Comparison of ENCODE assay signal across 29 cellular contexts in genomic region chr11:62716206-62716605, GRCh38. TPM values are rescaled to one million over a fixed set of nuclear protein-coding genes. Genes with fewer than 3 reads are reported as not detected.
DNase-seq lines count a peak whose midpoint lies in the region; ATAC-seq and TF ChIP-seq lines count a peak whose summit lies in the region.
"Had no signal": no experiment of that assay in that cellular context is flagged by ENCODE, and none has a peak within 500 bp of the region (broad histone marks: within the 10 kb centered on the region; RNA-seq: fewer than 3 reads in every experiment).

No MANE protein-coding gene starts in this region.

- peaks cover 79% of the 10 kb centered on the region for H3K4me1 Mint-ChIP-seq in activated CD8-positive, alpha-beta memory T cell treated with anti-CD3 and anti-CD28 coated beads, Interleukin-2, amount 10 ng/mL, durations not matched to agents 7 days and 5 days
- H3K4me1 Mint-ChIP-seq in GM23338 (peaks cover 47% of the 10 kb centered on the region), neural progenitor cell (no peaks in the 10 kb centered on the region)
- peaks cover 71% of the 10 kb centered on the region for H3K4me1 Mint-ChIP-seq in activated CD8-positive, alpha-beta T cell treated with anti-CD3 and anti-CD28 coated beads, Interleukin-2, amount 10 ng/mL, durations not matched to agents 7 days and 5 days (ENCODE audit: low read depth)

- peaks cover 64% of the 10 kb centered on the region for H3F3A ChIP-seq in GM23338 (replicated peaks; ENCODE audit: low read depth)
- H3F3A ChIP-seq in neural progenitor cell (ENCODE audit: low read depth), result peaks cover 79% of the 10 kb centered on the region

- H3K27me3 ChIP-seq in GM23338 (ENCODE audit: insufficient read depth) (no peaks in the 10 kb centered on the region), neural progenitor cell (no peaks in the 10 kb centered on the region)
- H3K27me3 ChIP-seq: heart right ventricle, MG63, transverse colon had no signal

- peaks cover 3% of the 10 kb centered on the region; the same call in 1 of the 2 replicates for H3K4me1 ChIP-seq in GM23338 (ENCODE audit: insufficient read depth)
- no peaks in the 10 kb centered on the region for H3K4me1 ChIP-seq in neural progenitor cell

- POLR2A ChIA-PET in activated CD8-positive, alpha-beta T cell treated with anti-CD3 and anti-CD28 coated beads, Interleukin-2, amount 10 ng/mL, durations not matched to agents 7 days and 5 days (lab: Charles Lee), result interaction anchor here (0.9 to 11.7 kb wide), 3 partner anchors 10 to 125 kb away, joined by 3 to 123 read pairs (median 4); partner anchors contain the start of genes C11orf98, CSKMT, HNRNPUL2 and TTC9C

- H3K9me3 Mint-ChIP-seq in activated CD8-positive, alpha-beta memory T cell treated with anti-CD3 and anti-CD28 coated beads, Interleukin-2, amount 10 ng/mL, durations not matched to agents 7 days and 5 days (ENCODE audit: low read depth), result no peaks in the 10 kb centered on the region
- H3K9me3 Mint-ChIP-seq in GM23338 (no peaks in the 10 kb centered on the region), neural progenitor cell (no peaks in the 10 kb centered on the region)
- H3K9me3 Mint-ChIP-seq in activated CD8-positive, alpha-beta T cell treated with anti-CD3 and anti-CD28 coated beads, Interleukin-2, amount 10 ng/mL, durations not matched to agents 7 days and 5 days (ENCODE audit: insufficient read depth), result no peaks in the 10 kb centered on the region
- H3K9me3 Mint-ChIP-seq: central memory CD8-positive, alpha-beta T cell; memory B cell had no signal

- H3K36me3 Mint-ChIP-seq in activated CD8-positive, alpha-beta memory T cell treated with anti-CD3 and anti-CD28 coated beads, Interleukin-2, amount 10 ng/mL, durations not matched to agents 7 days and 5 days, result peaks cover 76% of the 10 kb centered on the region
- H3K36me3 Mint-ChIP-seq in GM23338 (ENCODE audit: low read depth) (peaks cover 95% of the 10 kb centered on the region), neural progenitor cell (peaks cover 61% of the 10 kb centered on the region)
- H3K36me3 Mint-ChIP-seq in activated CD8-positive, alpha-beta T cell treated with anti-CD3 and anti-CD28 coated beads, Interleukin-2, amount 10 ng/mL, durations not matched to agents 7 days and 5 days (ENCODE audit: low read depth), result peaks cover 89% of the 10 kb centered on the region

- H3K27ac ChIP-seq in GM23338 (ENCODE audit: low read depth) (no peak overlapping the region), neural progenitor cell (peak overlapping the region; percentile 53)
- H3K27ac ChIP-seq: GM23248, heart right ventricle, transverse colon had no signal

- no peaks in the 10 kb centered on the region for H3K9me3 ChIP-seq in neural progenitor cell (ENCODE audit: low read depth)
- H3K9me3 ChIP-seq: heart right ventricle, MG63, SK-N-SH, transverse colon had no signal

- H3K4me3 ChIP-seq in GM23338 (no peak overlapping the region), neural progenitor cell (no peak overlapping the region)
- H3K4me3 ChIP-seq: GM23248, heart right ventricle, MG63, transverse colon had no signal

- ATAC-seq in activated CD8-positive, alpha-beta memory T cell treated with anti-CD3 and anti-CD28 coated beads, Interleukin-2, amount 10 ng/mL, durations not matched to agents 7 days and 5 days, result no peak
- no peak for ATAC-seq in GM23338
- ATAC-seq in activated CD8-positive, alpha-beta T cell treated with anti-CD3 and anti-CD28 coated beads, Interleukin-2, amount 10 ng/mL, durations not matched to agents 7 days and 5 days, result no peak
- ATAC-seq: activated CD4-positive, CD25-positive, alpha-beta regulatory T cell treated with anti-CD3 and anti-CD28 coated beads, Interleukin-2, amount 50 U/mL, for 24 hours; heart right ventricle; left colon had no signal

- H3K9ac ChIP-seq in neural progenitor cell, result no peak overlapping the region
- H3K9ac ChIP-seq: GM23248, SK-N-SH had no signal

- H4K20me1 ChIP-seq in GM23338 (replicated peaks; ENCODE audit: insufficient read depth) (peaks cover 21% of the 10 kb centered on the region), neural progenitor cell (ENCODE audit: low read depth) (peaks cover 11% of the 10 kb centered on the region)

- no peaks in the 10 kb centered on the region for H3K27me3 Mint-ChIP-seq in activated CD8-positive, alpha-beta memory T cell treated with anti-CD3 and anti-CD28 coated beads, Interleukin-2, amount 10 ng/mL, durations not matched to agents 7 days and 5 days
- H3K27me3 Mint-ChIP-seq in GM23338 (ENCODE audit: insufficient read depth, low read depth, poor library complexity) (no peaks in the 10 kb centered on the region), neural progenitor cell (ENCODE audit: insufficient read depth, low read depth) (peaks cover 2% of the 10 kb centered on the region)
- H3K27me3 Mint-ChIP-seq in activated CD8-positive, alpha-beta T cell treated with anti-CD3 and anti-CD28 coated beads, Interleukin-2, amount 10 ng/mL, durations not matched to agents 7 days and 5 days (ENCODE audit: low read depth), result no peaks in the 10 kb centered on the region
- H3K27me3 Mint-ChIP-seq: central memory CD8-positive, alpha-beta T cell; memory B cell had no signal

- H3K27ac Mint-ChIP-seq in activated CD8-positive, alpha-beta memory T cell treated with anti-CD3 and anti-CD28 coated beads, Interleukin-2, amount 10 ng/mL, durations not matched to agents 7 days and 5 days, result peak overlapping the region; percentile 45
- H3K27ac Mint-ChIP-seq in GM23338 (peak overlapping the region; percentile 24; the same call in 1 of the 2 replicates), neural progenitor cell (no peak overlapping the region)
- H3K27ac Mint-ChIP-seq in activated CD8-positive, alpha-beta T cell treated with anti-CD3 and anti-CD28 coated beads, Interleukin-2, amount 10 ng/mL, durations not matched to agents 7 days and 5 days, result peak overlapping the region; percentile 40

- H3K4me2 ChIP-seq in GM23338 (no peak overlapping the region), neural progenitor cell (no peak overlapping the region)
- H3K4me2 ChIP-seq: SK-N-SH had no signal

- peaks cover 34% of the 10 kb centered on the region for H3K79me2 ChIP-seq in GM23338 (replicated peaks; ENCODE audit: insufficient read depth)
- peaks cover 48% of the 10 kb centered on the region for H3K79me2 ChIP-seq in neural progenitor cell (ENCODE audit: low read depth)

- no peak overlapping the region for H2AFZ ChIP-seq in GM23338
- H2AFZ ChIP-seq in neural progenitor cell (replicated peaks), result no peak overlapping the region
- H2AFZ ChIP-seq: GM23248 had no signal

- no peak overlapping the region for H3K4me3 Mint-ChIP-seq in activated CD8-positive, alpha-beta memory T cell treated with anti-CD3 and anti-CD28 coated beads, Interleukin-2, amount 10 ng/mL, durations not matched to agents 7 days and 5 days
- H3K4me3 Mint-ChIP-seq in GM23338 (no peak overlapping the region; the same call in 2 of the 3 replicates), neural progenitor cell (no peak overlapping the region)
- no peak overlapping the region for H3K4me3 Mint-ChIP-seq in activated CD8-positive, alpha-beta T cell treated with anti-CD3 and anti-CD28 coated beads, Interleukin-2, amount 10 ng/mL, durations not matched to agents 7 days and 5 days
- H3K4me3 Mint-ChIP-seq: central memory CD8-positive, alpha-beta T cell; memory B cell had no signal

- no peak for TF ChIP-seq CTCF in GM23338 (conservative IDR thresholded peaks at IDR 0.05; ENCODE audit: low read depth in 2 of 2)
- TF ChIP-seq CTCF in neural progenitor cell (IDR thresholded peaks at IDR 0.05), result no peak

- CTCF ChIA-PET in activated CD8-positive, alpha-beta memory T cell treated with anti-CD3 and anti-CD28 coated beads, Interleukin-2, amount 10 ng/mL, durations not matched to agents 7 days and 5 days (lab: Charles Lee), result interaction anchor here (1.0 to 2.3 kb wide), 4 partner anchors 9 to 105 kb away, joined by 3 to 8 read pairs (median 4); partner anchors contain the start of genes BSCL2, GNG3 and HNRNPUL2
- CTCF ChIA-PET in activated CD8-positive, alpha-beta T cell treated with anti-CD3 and anti-CD28 coated beads, Interleukin-2, amount 10 ng/mL, durations not matched to agents 7 days and 5 days (lab: Charles Lee), result interaction anchor here (0.9 to 1.6 kb wide), 3 partner anchors 8 to 163 kb away, joined by 3 to 5 read pairs (median 4); partner anchors contain the start of gene HNRNPUL2

- no peaks in the 10 kb centered on the region for H3K9me2 ChIP-seq in GM23338 (ENCODE audit: insufficient read depth)
- H3K9me2 ChIP-seq: SK-N-SH had no signal

- H3K36me3 ChIP-seq in GM23338 (ENCODE audit: insufficient read depth) (peaks cover 82% of the 10 kb centered on the region), neural progenitor cell (peaks cover 31% of the 10 kb centered on the region)

- no peak for DNase-seq in activated CD8-positive, alpha-beta memory T cell treated with anti-CD3 and anti-CD28 coated beads, Interleukin-2, amount 10 ng/mL, durations not matched to agents 7 days and 5 days
- DNase-seq in activated CD8-positive, alpha-beta memory T cell treated with anti-CD3 and anti-CD28 coated beads, Interleukin-2, amount 50 U/mL, for 4 hours, result no peak
- DNase-seq in GM23338 (ENCODE audit: low spot score), result no peak
- no peak for DNase-seq in activated CD8-positive, alpha-beta T cell treated with anti-CD3 and anti-CD28 coated beads, Interleukin-2, amount 10 ng/mL, durations not matched to agents 7 days and 5 days
- DNase-seq in neural progenitor cell (ENCODE audit: low spot score), result no peak
- no peak for DNase-seq in dedifferentiated amniotic fluid mesenchymal stem cell (ENCODE audit: extremely low spot score)
- no peak for DNase-seq in NCI-H187 (lab: John Stamatoyannopoulos, UW)
- no peak for DNase-seq in SHP77 treated with DMSO at 0.1 percent for 48 hours (lab: John Stamatoyannopoulos, UW)
- DNase-seq: activated gamma-delta T cell treated with Interleukin-2 at 50 U/mL for 16 hours; GM23248; heart right ventricle; left colon; MG63; NCI-H146; NCI-H2171; occipital lobe; SK-N-SH; stimulated activated CD4-positive, alpha-beta T cell treated with anti-CD3 and anti-CD28 coated beads, Interleukin-2, amount 100 ng/mL, for 48 hours; stimulated activated naive CD4-positive, alpha-beta T cell; T1000; transverse colon had no signal

RNA-seq across cellular contexts. Expression of gene GNG3, which starts 8.7 kb away (rescaled TPM):
- total RNA-seq in activated CD8-positive, alpha-beta memory T cell treated with anti-CD3 and anti-CD28 coated beads, Interleukin-2, amount 10 ng/mL, durations not matched to agents 7 days and 5 days, result not detected
- total RNA-seq in GM23338 (2014; rRNA removed; shearing (Covaris generic)), result 0.82 and 2.1 TPM in 2 replicates
- polyA plus RNA-seq in GM23338 (2016; fragmentation: Nextera tagmentation; extraction: Ambion mirVana), result 5.7 and 7.2 TPM in 2 replicates
- total RNA-seq in activated CD8-positive, alpha-beta T cell treated with anti-CD3 and anti-CD28 coated beads, Interleukin-2, amount 10 ng/mL, durations not matched to agents 7 days and 5 days, result not detected
- 2.0 TPM in 1 of 2 replicates, not detected in the other for total RNA-seq in neural progenitor cell (ENCODE audit: low replicate concordance)
- total RNA-seq: astrocyte, epithelial cell of proximal tubule, fibroblast of villous mesenchyme, GM23248, renal cortical epithelial cell, RPMI7951 had no signal

RNA-seq across cellular contexts. Expression of gene BSCL2, which starts 9.0 kb away (rescaled TPM):
- total RNA-seq in activated CD8-positive, alpha-beta memory T cell treated with anti-CD3 and anti-CD28 coated beads, Interleukin-2, amount 10 ng/mL, durations not matched to agents 7 days and 5 days, result 10 to 100 TPM; 24.2 to 29.6 TPM
- total RNA-seq in GM23338 (2014; rRNA removed; shearing (Covaris generic)), result 49.0 and 60.2 TPM in 2 replicates
- polyA plus RNA-seq in GM23338 (2016; fragmentation: Nextera tagmentation; extraction: Ambion mirVana), result 81.7 and 91.5 TPM in 2 replicates
- total RNA-seq in activated CD8-positive, alpha-beta T cell treated with anti-CD3 and anti-CD28 coated beads, Interleukin-2, amount 10 ng/mL, durations not matched to agents 7 days and 5 days, result 10 to 100 TPM; 30.3 to 39.9 TPM
- total RNA-seq in neural progenitor cell (ENCODE audit: low replicate concordance), result 34.6 and 63.1 TPM in 2 replicates

RNA-seq across cellular contexts. Expression of gene HNRNPUL2, which starts 11.1 kb away (rescaled TPM):
- 10 to 100 TPM; 61.6 to 66.6 TPM for total RNA-seq in activated CD8-positive, alpha-beta memory T cell treated with anti-CD3 and anti-CD28 coated beads, Interleukin-2, amount 10 ng/mL, durations not matched to agents 7 days and 5 days
- 18.3 and 21.7 TPM in 2 replicates for total RNA-seq in GM23338 (2014; rRNA removed; shearing (Covaris generic))
- polyA plus RNA-seq in GM23338 (2016; fragmentation: Nextera tagmentation; extraction: Ambion mirVana), result 9.4 and 10.9 TPM in 2 replicates
- 10 to 100 TPM; 65.4 to 67.0 TPM for total RNA-seq in activated CD8-positive, alpha-beta T cell treated with anti-CD3 and anti-CD28 coated beads, Interleukin-2, amount 10 ng/mL, durations not matched to agents 7 days and 5 days
- total RNA-seq in neural progenitor cell (ENCODE audit: low replicate concordance), result 30.9 and 32.5 TPM in 2 replicates

RNA-seq across cellular contexts. Expression of gene TTC9C, which starts 12.1 kb away (rescaled TPM):
- 10 to 100 TPM; 47.5 to 49.2 TPM for total RNA-seq in activated CD8-positive, alpha-beta memory T cell treated with anti-CD3 and anti-CD28 coated beads, Interleukin-2, amount 10 ng/mL, durations not matched to agents 7 days and 5 days
- 27.5 and 51.4 TPM in 2 replicates for total RNA-seq in GM23338 (2014; rRNA removed; shearing (Covaris generic))
- 42.0 and 42.6 TPM in 2 replicates for polyA plus RNA-seq in GM23338 (2016; fragmentation: Nextera tagmentation; extraction: Ambion mirVana)
- 10 to 100 TPM; 44.3 to 46.1 TPM for total RNA-seq in activated CD8-positive, alpha-beta T cell treated with anti-CD3 and anti-CD28 coated beads, Interleukin-2, amount 10 ng/mL, durations not matched to agents 7 days and 5 days
- total RNA-seq in neural progenitor cell (ENCODE audit: low replicate concordance), result 55.7 and 78.4 TPM in 2 replicates

RNA-seq across cellular contexts. Expression of gene LRRN4CL, which starts 26.9 kb away (rescaled TPM):
- total RNA-seq in activated CD8-positive, alpha-beta memory T cell treated with anti-CD3 and anti-CD28 coated beads, Interleukin-2, amount 10 ng/mL, durations not matched to agents 7 days and 5 days, result under 1 TPM; 0.14 to 0.15 TPM
- total RNA-seq in GM23338 (2014; rRNA removed; shearing (Covaris generic)), result 0.12 and 0.21 TPM in 2 replicates
- polyA plus RNA-seq in GM23338 (2016; fragmentation: Nextera tagmentation; extraction: Ambion mirVana), result 0.08 and 0.10 TPM in 2 replicates
- under 1 TPM; 0.21 to 0.34 TPM for total RNA-seq in activated CD8-positive, alpha-beta T cell treated with anti-CD3 and anti-CD28 coated beads, Interleukin-2, amount 10 ng/mL, durations not matched to agents 7 days and 5 days
- total RNA-seq in neural progenitor cell (ENCODE audit: low replicate concordance), result 0.40 TPM in 1 of 2 replicates, not detected in the other
- total RNA-seq: epithelial cell of proximal tubule had no signal
